ENCODE assay signal across 8 cellular contexts in genomic region chr16:85752511-85753420, GRCh38. TPM values are rescaled to one million over a fixed set of nuclear protein-coding genes. Genes with fewer than 3 reads are reported as not detected.
DNase-seq lines count a peak whose midpoint lies in the region; ATAC-seq, FAIRE-seq and TF ChIP-seq lines count a peak whose summit lies in the region.

No MANE protein-coding gene starts in this region.

- RAD21 ChIA-PET in GM12878 (lab: Charles Lee; ENCODE audit: unreplicated experiment), result no interaction called here

- DNase-seq in COR-L47 (lab: John Stamatoyannopoulos, UW) (peak; percentile 71), NAMALWA (ENCODE audit: low spot score) (peak; percentile 90), GM12878 (ENCODE audit: low read depth, low spot score) (no peak), mucosa of descending colon (peak in 2 of 3 donors; percentile 31 to 58), NOMO-1 treated with dmso at 0.1 percent for 144 hours (lab: John Stamatoyannopoulos, UW; ENCODE audit: unreplicated experiment) (no peak), NCI-H146 treated with DMSO at 0.1 percent for 48 hours (lab: John Stamatoyannopoulos, UW; ENCODE audit: unreplicated experiment) (no peak)

- H3K9ac ChIP-seq in GM12878 (ENCODE audit: control insufficient read depth, insufficient read depth, low read length), result no peak overlapping the region

- H3K27me3 ChIP-seq in GM12878 (replicated peaks in 1 of 2; ENCODE audit: control insufficient read depth in 2 of 2, insufficient read depth in 2 of 2, low read length in 1 of 2), result no peaks in the 10 kb centered on the region; a peak in 1 of 4 replicates

- TF ChIP-seq POLR2A in GM12878 (IDR thresholded peaks at IDR 0.05; ENCODE audit: low read depth, low read length), result no peak

- WGBS in GM12878 (ENCODE audit: insufficient coverage, insufficient replicate concordance, low lambda C conversion rate, missing lambda C conversion rate), result 36% methylated on average over 21 of the region's 21 CpGs

- H3K4me3 ChIP-seq in GM12878 (no peak overlapping the region), mucosa of descending colon (no peak overlapping the region)

- CTCF ChIA-PET in GM12878 (lab: Yijun Ruan, JAX), result interaction anchor here (0.9 kb wide), 1 partner anchor 35 kb away, joined by 3 read pairs; no protein-coding TSS in a partner anchor

- H3K4me1 ChIP-seq in GM12878 (ENCODE audit: control insufficient read depth, insufficient read depth, low read length) (peaks cover 65% of the 10 kb centered on the region), mucosa of descending colon (ENCODE audit: low read depth) (peaks cover 28% of the 10 kb centered on the region)

- POLR2A ChIA-PET in GM12878 (lab: Charles Lee), result no interaction called here

- H3K9me3 ChIP-seq in GM12878 (replicated peaks; ENCODE audit: control insufficient read depth, insufficient read depth, low read length), result no peaks in the 10 kb centered on the region
- no peaks in the 10 kb centered on the region for H3K9me3 ChIP-seq in mucosa of descending colon

- H4K20me1 ChIP-seq in GM12878 (ENCODE audit: control insufficient read depth, insufficient read depth), result peaks cover 3% of the 10 kb centered on the region; the same call in 1 of the 2 replicates

- no peak for FAIRE-seq in GM12878 (lab: Jason Lieb, UNC)

- BruUV-seq in GM12878 (replicated peaks; lab: Mats Ljungman, UMichigan), result no TSS peak

- SMC1A ChIA-PET in GM12878 (lab: Charles Lee; ENCODE audit: uncharacterized antibody, unreplicated experiment), result no interaction called here

- H3K79me2 ChIP-seq in GM12878 (ENCODE audit: control insufficient read depth, insufficient read depth, low read length), result no peaks in the 10 kb centered on the region

- H2AFZ ChIP-seq in GM12878 (ENCODE audit: control insufficient read depth, low read depth, low read length), result no peak overlapping the region

- no peak; a peak in 1 of 6 replicates for TF ChIP-seq CTCF in GM12878 (IDR thresholded peaks at IDR 0.05 in 2 of 3, conservative IDR thresholded peaks at IDR 0.05 in 1 of 3; ENCODE audit: control insufficient read depth in 2 of 3, extremely low read depth in 1 of 3, insufficient read depth in 1 of 3, low read depth in 3 of 3, low read length in 3 of 3)
- TF ChIP-seq CTCF in mucosa of descending colon (IDR thresholded peaks at IDR 0.05), result no peak

- intact Hi-C loops in GM12878 (cut with micrococcal nuclease; ENCODE audit: unreplicated experiment), result no loop called here
- intact Hi-C loops in mucosa of descending colon (cut with DNase I, micrococcal nuclease), result no loop called here

- no peak overlapping the region for H3K27ac ChIP-seq in GM12878 (ENCODE audit: control insufficient read depth, insufficient read depth)

- in situ Hi-C loops in GM12878 (cut with MboI), result no loop called here

- no peak for TF ChIP-seq EP300 in GM12878 (IDR thresholded peaks at IDR 0.05; ENCODE audit: borderline replicate concordance in 1 of 2, control insufficient read depth in 1 of 2, low read depth in 2 of 2, low read length in 2 of 2)

- H3K36me3 ChIP-seq in GM12878 (ENCODE audit: control insufficient read depth in 2 of 2, insufficient read depth in 2 of 2, low read length in 1 of 2), result no peaks in the 10 kb centered on the region
- no peaks in the 10 kb centered on the region for H3K36me3 ChIP-seq in mucosa of descending colon (ENCODE audit: low read depth)

- TF ChIP-seq RAD21 in GM12878 (IDR thresholded peaks at IDR 0.05; ENCODE audit: insufficient read depth, low read depth, low read length), result no peak

- H3K4me2 ChIP-seq in GM12878 (ENCODE audit: control insufficient read depth, insufficient read depth), result no peak overlapping the region; the same call in 1 of the 2 replicates

- ATAC-seq in GM12878 (no peak), mucosa of descending colon (peak; percentile 46), GM18867 (IDR thresholded peaks at IDR 0.05; ENCODE audit: unreplicated experiment) (no peak), GM21576 (IDR thresholded peaks at IDR 0.05; ENCODE audit: unreplicated experiment) (no peak)

TF ChIP-seq in GM12878, 131 proteins besides CTCF, POLR2A, EP300 and RAD21 (continues in another document):
- TF ChIP-seq RELB (IDR thresholded peaks at IDR 0.05; ENCODE audit: low read depth) (no peak), HDAC2 (IDR thresholded peaks at IDR 0.05) (no peak), GABPA (IDR thresholded peaks at IDR 0.05; ENCODE audit: low read depth) (no peak), MAX (IDR thresholded peaks at IDR 0.05; ENCODE audit: low read depth, low read length) (no peak), KLF5 (IDR thresholded peaks at IDR 0.05; ENCODE audit: partially characterized antibody) (no peak)

RNA-seq across cellular contexts. Expression of gene C16orf74, which starts 1.9 kb away (rescaled TPM):
- 5.8 and 6.9 TPM in 2 replicates for total RNA-seq in GM12878 (2013; cell fraction: nucleolus; rRNA removed)
- total RNA-seq in GM12878 (2014; rRNA removed) (9.3 and 9.8 TPM in 2 replicates), GM12878 (2014; rRNA removed; fragmentation: Illumina TruSeq; extraction: Trizol) (6.8 and 7.7 TPM in 2 replicates), GM12878 (2021) (12.8 and 13.1 TPM in 2 replicates), mucosa of descending colon (1 to 10 TPM in 2 of 3 donors, under 1 TPM in 1; 0.73 to 1.3 (median 1.0) TPM)
- polyA plus RNA-seq in GM12878 (2011; ENCODE audit: low read depth), result 2.1 TPM
- polyA plus RNA-seq in GM12878 (2011; rRNA removed) (0.17 and 0.23 TPM in 2 replicates), GM12878 (2014; fragmentation: Illumina TruSeq; extraction: Trizol) (1.6 and 5.8 TPM in 2 replicates), GM12878 (2014; fragmentation: Nextera tagmentation; extraction: Ambion mirVana) (1 to 10 TPM in 1 of 2 experiments, under 1 TPM in 1; 0.72 to 2.5 TPM), GM12878 (2014; rRNA removed) (17.5 and 20.1 TPM in 2 replicates), GM12878 (2016; fragmentation: Nextera tagmentation; extraction: Ambion mirVana) (1 to 10 TPM; 5.7 to 7.9 TPM)
- 0.74 and 0.85 TPM in 2 replicates for polyA plus RNA-seq in GM12878 (2011; cell fraction: cytosol; rRNA removed)
- 0.30 and 0.41 TPM in 2 replicates for polyA plus RNA-seq in GM12878 (2011; cell fraction: nucleus; rRNA removed)
- polyA plus RNA-seq in GM12878 (2012), result 5.9 and 8.1 TPM in 2 replicates
- polyA minus RNA-seq in GM12878 (2011; rRNA and poly(A)+ RNA removed), result not detected in 2 replicates
- polyA minus RNA-seq in GM12878 (2011; cell fraction: cytosol; rRNA and poly(A)+ RNA removed), result not detected in 2 replicates
- polyA minus RNA-seq in GM12878 (2011; cell fraction: nucleus; rRNA and poly(A)+ RNA removed), result not detected in 2 replicates

RNA-seq across cellular contexts. Expression of gene EMC8, which starts 46.6 kb away (rescaled TPM):
- total RNA-seq in GM12878 (2013; cell fraction: nucleolus; rRNA removed), result 32.6 and 34.2 TPM in 2 replicates
- 29.4 and 29.7 TPM in 2 replicates for total RNA-seq in GM12878 (2014; rRNA removed)
- total RNA-seq in GM12878 (2014; rRNA removed; fragmentation: Illumina TruSeq; extraction: Trizol), result 27.0 and 30.1 TPM in 2 replicates
- total RNA-seq in GM12878 (2021), result 34.4 and 40.1 TPM in 2 replicates
- polyA plus RNA-seq in GM12878 (2011; ENCODE audit: low read depth), result 8.0 TPM
- 19.9 and 36.9 TPM in 2 replicates for polyA plus RNA-seq in GM12878 (2011; rRNA removed)
- 33.4 and 45.7 TPM in 2 replicates for polyA plus RNA-seq in GM12878 (2011; cell fraction: cytosol; rRNA removed)
- polyA plus RNA-seq in GM12878 (2011; cell fraction: nucleus; rRNA removed), result 30.6 and 33.4 TPM in 2 replicates
- polyA plus RNA-seq in GM12878 (2012), result 11.6 and 14.6 TPM in 2 replicates
- 14.9 and 17.8 TPM in 2 replicates for polyA plus RNA-seq in GM12878 (2014; fragmentation: Illumina TruSeq; extraction: Trizol)
- 10 to 100 TPM in 1 of 2 experiments, 1 to 10 TPM in 1; 7.8 to 16.5 TPM for polyA plus RNA-seq in GM12878 (2014; fragmentation: Nextera tagmentation; extraction: Ambion mirVana)
- 45.2 and 50.9 TPM in 2 replicates for polyA plus RNA-seq in GM12878 (2014; rRNA removed)
- 10 to 100 TPM; 59.8 to 62.0 TPM for polyA plus RNA-seq in GM12878 (2016; fragmentation: Nextera tagmentation; extraction: Ambion mirVana)
- 34.0 and 42.8 TPM in 2 replicates for polyA minus RNA-seq in GM12878 (2011; rRNA and poly(A)+ RNA removed)
- polyA minus RNA-seq in GM12878 (2011; cell fraction: cytosol; rRNA and poly(A)+ RNA removed), result 17.5 and 20.7 TPM in 2 replicates
- polyA minus RNA-seq in GM12878 (2011; cell fraction: nucleus; rRNA and poly(A)+ RNA removed), result 14.7 and 35.0 TPM in 2 replicates
- total RNA-seq in mucosa of descending colon, result 10 to 100 TPM; 27.7 to 31.0 (median 30.2) TPM

RNA-seq across cellular contexts. Expression of gene COX4I1, which starts 46.7 kb away (rescaled TPM):
- 57.6 and 65.4 TPM in 2 replicates for total RNA-seq in GM12878 (2013; cell fraction: nucleolus; rRNA removed)
- total RNA-seq in GM12878 (2014; rRNA removed) (606 and 612 TPM in 2 replicates), GM12878 (2014; rRNA removed; fragmentation: Illumina TruSeq; extraction: Trizol) (473 and 480 TPM in 2 replicates), GM12878 (2021) (651 and 668 TPM in 2 replicates), mucosa of descending colon (1,000 to 10,000 TPM in 2 of 3 donors, 100 to 1,000 TPM in 1; 793 to 1,140 (median 1,020) TPM)
- polyA plus RNA-seq in GM12878 (2011; ENCODE audit: low read depth), result 399 TPM
- polyA plus RNA-seq in GM12878 (2011; rRNA removed) (723 and 922 TPM in 2 replicates), GM12878 (2014; fragmentation: Illumina TruSeq; extraction: Trizol) (616 and 801 TPM in 2 replicates), GM12878 (2014; fragmentation: Nextera tagmentation; extraction: Ambion mirVana) (1,000 to 10,000 TPM; 1,747 to 1,889 TPM), GM12878 (2014; rRNA removed) (854 and 876 TPM in 2 replicates), GM12878 (2016; fragmentation: Nextera tagmentation; extraction: Ambion mirVana) (100 to 1,000 TPM; 889 to 942 TPM)
- 1,082 and 1,324 TPM in 2 replicates for polyA plus RNA-seq in GM12878 (2011; cell fraction: cytosol; rRNA removed)
- polyA plus RNA-seq in GM12878 (2011; cell fraction: nucleus; rRNA removed), result 520 and 608 TPM in 2 replicates
- 712 and 748 TPM in 2 replicates for polyA plus RNA-seq in GM12878 (2012)
- polyA minus RNA-seq in GM12878 (2011; rRNA and poly(A)+ RNA removed), result 340 and 443 TPM in 2 replicates
- polyA minus RNA-seq in GM12878 (2011; cell fraction: cytosol; rRNA and poly(A)+ RNA removed), result 106 and 140 TPM in 2 replicates
- polyA minus RNA-seq in GM12878 (2011; cell fraction: nucleus; rRNA and poly(A)+ RNA removed), result 58.5 and 67.8 TPM in 2 replicates

Comparison
In these comparisons a context has a peak if more than half of its experiments do, and no peak if none do; other contexts are left out.
1. DNase-seq: peak in COR-L47 (single experiment), NAMALWA (single experiment) and mucosa of descending colon (2 of 3); none in GM12878 (single experiment), NOMO-1 treated with dmso at 0.1 percent for 144 hours (single experiment) and NCI-H146 treated with DMSO at 0.1 percent for 48 hours (single experiment).